Comparison of ENCODE assay signal across 14 cellular contexts in genomic region chr7:22860337-22860736, GRCh38. TPM values are rescaled to one million over a fixed set of nuclear protein-coding genes. Genes with fewer than 3 reads are reported as not detected.
DNase-seq lines count a peak whose midpoint lies in the region; ATAC-seq, FAIRE-seq and TF ChIP-seq lines count a peak whose summit lies in the region.
"Had no signal": no experiment of that assay in that cellular context is flagged by ENCODE, and none has a peak within 500 bp of the region (broad histone marks: within the 10 kb centered on the region; RNA-seq: fewer than 3 reads in every experiment).

No MANE protein-coding gene starts in this region.

- no TSS peak for BruUV-seq in HepG2 (replicated peaks; lab: Mats Ljungman, UMichigan)

- TF ChIP-seq RAD21 in HepG2 (CRISPR knock-in tag; IDR thresholded peaks at IDR 0.05) = no peak

- no peaks in the 10 kb centered on the region for H4K20me1 ChIP-seq in HepG2 (ENCODE audit: insufficient read depth, low read length)

- 100% methylated on average over 2 of the region's 2 CpGs for WGBS in HepG2 (ENCODE audit: low lambda C conversion rate)

- CTCF ChIA-PET in activated CD8-positive, alpha-beta T cell treated with anti-CD3 and anti-CD28 coated beads, Interleukin-2, amount 10 ng/mL, durations not matched to agents 7 days and 5 days (lab: Charles Lee) = interaction anchor here (0.7 to 2.0 kb wide), 23 partner anchors 9 to 413 kb away, joined by 3 to 14 read pairs (median 4); partner anchors contain the start of gene TOMM7
- CTCF ChIA-PET in HepG2 (lab: Yijun Ruan, JAX; ENCODE audit: low intra/inter-chr PET ratio, low total read pairs) = interaction anchor here (1.6 kb wide), 1 partner anchor 134 kb away, joined by 5 read pairs; no protein-coding TSS in a partner anchor

- no peaks in the 10 kb centered on the region for H3K9me3 Mint-ChIP-seq in HFFc6
- H3K9me3 Mint-ChIP-seq in activated CD8-positive, alpha-beta T cell treated with anti-CD3 and anti-CD28 coated beads, Interleukin-2, amount 10 ng/mL, durations not matched to agents 7 days and 5 days (ENCODE audit: insufficient read depth) = no peaks in the 10 kb centered on the region
- H3K9me3 Mint-ChIP-seq in mesothelial cell of epicardium = no peaks in the 10 kb centered on the region
- H3K9me3 Mint-ChIP-seq: CD8-positive, alpha-beta T cell; central memory CD8-positive, alpha-beta T cell had no signal

- TF ChIP-seq POLR2A in HepG2 (IDR thresholded peaks at IDR 0.05; ENCODE audit: insufficient read depth in 1 of 2, low read depth in 2 of 2, low read length in 2 of 2) = peak in 1 of 2 experiments; percentile 39; a peak in 2 of 4 replicates

- H3K9ac ChIP-seq in HepG2 (ENCODE audit: insufficient read depth, low read depth, low read length) = no peak overlapping the region

- peaks cover 2% of the 10 kb centered on the region for H3K79me2 ChIP-seq in HepG2 (ENCODE audit: insufficient read depth, low read length)

- H3K36me3 Mint-ChIP-seq in HFFc6 (ENCODE audit: low read depth) = peaks cover 65% of the 10 kb centered on the region
- peaks cover 55% of the 10 kb centered on the region for H3K36me3 Mint-ChIP-seq in activated CD8-positive, alpha-beta T cell treated with anti-CD3 and anti-CD28 coated beads, Interleukin-2, amount 10 ng/mL, durations not matched to agents 7 days and 5 days (ENCODE audit: low read depth)
- peaks cover 16% of the 10 kb centered on the region for H3K36me3 Mint-ChIP-seq in mesothelial cell of epicardium

- H2AFZ ChIP-seq in HepG2 (ENCODE audit: low read length) = no peak overlapping the region

- peaks cover 85% of the 10 kb centered on the region for H3K4me1 Mint-ChIP-seq in HFFc6 (ENCODE audit: low read depth)
- H3K4me1 Mint-ChIP-seq in activated CD8-positive, alpha-beta T cell treated with anti-CD3 and anti-CD28 coated beads, Interleukin-2, amount 10 ng/mL, durations not matched to agents 7 days and 5 days (ENCODE audit: low read depth) = peaks cover 39% of the 10 kb centered on the region
- peaks cover 6% of the 10 kb centered on the region for H3K4me1 Mint-ChIP-seq in mesothelial cell of epicardium

- TF ChIP-seq EP300 in HepG2 (IDR thresholded peaks at IDR 0.05; ENCODE audit: low read depth in 2 of 2, low read length in 2 of 2) (no peak), HepG2 (CRISPR knock-in tag; IDR thresholded peaks at IDR 0.05; ENCODE audit: borderline replicate concordance) (no peak)

- H3K27me3 ChIP-seq in HepG2 (ENCODE audit: control insufficient read depth in 1 of 2, insufficient read depth in 2 of 2, low read length in 2 of 2) = no peaks in the 10 kb centered on the region
- H3K27me3 ChIP-seq: testis had no signal

- H3K4me1 ChIP-seq in HepG2 (ENCODE audit: insufficient read depth, low read length) = peaks cover 59% of the 10 kb centered on the region
- H3K4me1 ChIP-seq: testis had no signal

- in situ Hi-C loops in HepG2 (cut with HindIII; ENCODE audit: extremely low pct_ligation_motif_present, low pct_unique_long_range_greater_than_20kb) = no loop called here

- H3K36me3 ChIP-seq in HepG2 (replicated peaks in 1 of 2; ENCODE audit: control insufficient read depth in 1 of 2, insufficient read depth in 2 of 2, low read length in 2 of 2) = peaks cover 0 to 4% of the 10 kb centered on the region in 2 experiments; a peak in 2 of 5 replicates

- no peak overlapping the region for H3K4me2 ChIP-seq in HepG2 (ENCODE audit: low read depth, low read length)

- peak overlapping the region; percentile 39 for H3K27ac ChIP-seq in 22Rv1
- peak overlapping the region; percentile 17 for H3K27ac ChIP-seq in HepG2 (ENCODE audit: extremely low read length, insufficient read depth, low read length)
- H3K27ac ChIP-seq: testis had no signal

- FAIRE-seq in HepG2 (lab: Jason Lieb, UNC) = no peak
- FAIRE-seq: GM12891 had no signal

- TF ChIP-seq CTCF in 22Rv1 (IDR thresholded peaks at IDR 0.05) (no peak), HFFc6 (IDR thresholded peaks at IDR 0.05) (no peak), HepG2 (CRISPR knock-in tag; IDR thresholded peaks at IDR 0.05) (no peak), mesothelial cell of epicardium (IDR thresholded peaks at IDR 0.05; ENCODE audit: unreplicated experiment) (no peak)

- H3K27ac Mint-ChIP-seq in HFFc6 (peak overlapping the region; percentile 100), mesothelial cell of epicardium (no peak overlapping the region)
- peak overlapping the region; percentile 6 for H3K27ac Mint-ChIP-seq in activated CD8-positive, alpha-beta T cell treated with anti-CD3 and anti-CD28 coated beads, Interleukin-2, amount 10 ng/mL, durations not matched to agents 7 days and 5 days
- H3K27ac Mint-ChIP-seq: CD8-positive, alpha-beta T cell had no signal

- H3K4me3 ChIP-seq in HepG2 (replicated peaks in 1 of 3; ENCODE audit: insufficient read depth in 1 of 3, low read depth in 2 of 3, low read length in 3 of 3) = no peak overlapping the region
- H3K4me3 ChIP-seq: mucosa of descending colon, testis had no signal

- ATAC-seq in activated CD8-positive, alpha-beta T cell treated with anti-CD3 and anti-CD28 coated beads, Interleukin-2, amount 10 ng/mL, durations not matched to agents 7 days and 5 days = no peak
- ATAC-seq in HepG2 (no peak), GM18519 (IDR thresholded peaks at IDR 0.05; ENCODE audit: low FRiP score, unreplicated experiment) (no peak)
- ATAC-seq: mucosa of descending colon had no signal

- peak overlapping the region; percentile 45 for H3K4me3 Mint-ChIP-seq in HFFc6
- H3K4me3 Mint-ChIP-seq in activated CD8-positive, alpha-beta T cell treated with anti-CD3 and anti-CD28 coated beads, Interleukin-2, amount 10 ng/mL, durations not matched to agents 7 days and 5 days = no peak overlapping the region
- H3K4me3 Mint-ChIP-seq in mesothelial cell of epicardium = no peak overlapping the region
- H3K4me3 Mint-ChIP-seq: CD8-positive, alpha-beta T cell; central memory CD8-positive, alpha-beta T cell had no signal

- intact Hi-C loops in HepG2 (cut with micrococcal nuclease; ENCODE audit: unreplicated experiment) = loop anchor here (10.0 kb wide), 1 partner anchor 296 kb away; no protein-coding TSS in a partner anchor

- peaks cover 20% of the 10 kb centered on the region for H3K27me3 Mint-ChIP-seq in HFFc6 (ENCODE audit: insufficient read depth)
- H3K27me3 Mint-ChIP-seq in activated CD8-positive, alpha-beta T cell treated with anti-CD3 and anti-CD28 coated beads, Interleukin-2, amount 10 ng/mL, durations not matched to agents 7 days and 5 days (ENCODE audit: low read depth) = no peaks in the 10 kb centered on the region
- no peaks in the 10 kb centered on the region for H3K27me3 Mint-ChIP-seq in mesothelial cell of epicardium (ENCODE audit: low read depth)
- H3K27me3 Mint-ChIP-seq: central memory CD8-positive, alpha-beta T cell had no signal

- H3K9me3 ChIP-seq in HepG2 (ENCODE audit: low read length) = no peaks in the 10 kb centered on the region
- H3K9me3 ChIP-seq: mucosa of descending colon, testis had no signal

- POLR2A ChIA-PET in activated CD8-positive, alpha-beta T cell treated with anti-CD3 and anti-CD28 coated beads, Interleukin-2, amount 10 ng/mL, durations not matched to agents 7 days and 5 days (lab: Charles Lee) = interaction anchor here (0.9 kb wide), 1 partner anchor 152 kb away, joined by 3 read pairs; no protein-coding TSS in a partner anchor
- POLR2A ChIA-PET in HepG2 (lab: Yijun Ruan, JAX) = no interaction called here

- DNase-seq in HFFc6 (no peak), HepG2 (ENCODE audit: low spot score) (no peak), NCI-H345 (lab: John Stamatoyannopoulos, UW) (no peak), mesothelial cell of epicardium (ENCODE audit: low spot score in 2 of 2, unreplicated experiment in 2 of 2) (no peak), glomerular visceral epithelial cell (ENCODE audit: extremely low spot score) (no peak)
- DNase-seq in activated CD8-positive, alpha-beta T cell treated with anti-CD3 and anti-CD28 coated beads, Interleukin-2, amount 10 ng/mL, durations not matched to agents 7 days and 5 days = no peak
- DNase-seq: NCI-H1105 had no signal

TF ChIP-seq in HepG2, 621 proteins besides CTCF, POLR2A, EP300 and RAD21 (continues in another document):
- 0 out of 2 replicates have a peak, but pooled peaks have one; percentile 1 for TF ChIP-seq POLR2AphosphoS5 (IDR thresholded peaks at IDR 0.05; ENCODE audit: low read depth, low read length)

RNA-seq across cellular contexts. Expression of gene TOMM7, which starts 37.7 kb away (rescaled TPM):
- total RNA-seq in HFFc6 (2021; fragmentation: NEBNext Ultra II Directional; extraction: Animal tissue kit (Norgen Biotek cat#: 25700)) = 100 to 1,000 TPM; 234 to 372 (median 324) TPM
- 100 to 1,000 TPM; 206 to 208 TPM for total RNA-seq in activated CD8-positive, alpha-beta T cell treated with anti-CD3 and anti-CD28 coated beads, Interleukin-2, amount 10 ng/mL, durations not matched to agents 7 days and 5 days
- 251 and 352 TPM in 2 replicates for total RNA-seq in HepG2 (2016; rRNA removed; fragmentation: Illumina TruSeq; extraction: Trizol)
- 240 and 298 TPM in 2 replicates for total RNA-seq in HepG2 (2016; cell fraction: cytosol; rRNA removed; fragmentation: Illumina TruSeq; extraction: Trizol; ENCODE audit: low read depth)
- 254 and 324 TPM in 2 replicates for total RNA-seq in HepG2 (2016; cell fraction: insoluble cytoplasmic fraction; rRNA removed; fragmentation: Illumina TruSeq; extraction: Trizol)
- total RNA-seq in HepG2 (2016; cell fraction: membrane; rRNA removed; fragmentation: Illumina TruSeq; extraction: Trizol) = 330 and 358 TPM in 2 replicates
- 87.9 and 93.9 TPM in 2 replicates for total RNA-seq in HepG2 (2016; cell fraction: nucleus; rRNA removed; fragmentation: Illumina TruSeq; extraction: Trizol)
- polyA plus RNA-seq in HepG2 (2011; rRNA removed) = 328 and 369 TPM in 2 replicates
- 127 and 129 TPM in 2 replicates for polyA plus RNA-seq in HepG2 (2011; cell fraction: cytosol; rRNA removed)
- polyA plus RNA-seq in HepG2 (2011; cell fraction: nucleus; rRNA removed) = 34.6 and 47.7 TPM in 2 replicates
- polyA plus RNA-seq in HepG2 (2012) = 309 and 319 TPM in 2 replicates
- polyA plus RNA-seq in HepG2 (2016; cell fraction: cytosol; fragmentation: Illumina TruSeq; extraction: Trizol; ENCODE audit: low read depth) = 336 and 479 TPM in 2 replicates
- polyA plus RNA-seq in HepG2 (2016; cell fraction: insoluble cytoplasmic fraction; fragmentation: Illumina TruSeq; extraction: Trizol; ENCODE audit: low read depth) = 318 and 360 TPM in 2 replicates
- 372 and 511 TPM in 2 replicates for polyA plus RNA-seq in HepG2 (2016; cell fraction: membrane; fragmentation: Illumina TruSeq; extraction: Trizol; ENCODE audit: low read depth)
- 176 and 184 TPM in 2 replicates for polyA plus RNA-seq in HepG2 (2016; cell fraction: nucleus; fragmentation: Illumina TruSeq; extraction: Trizol; ENCODE audit: insufficient read depth, low read depth)
- polyA minus RNA-seq in HepG2 (2011; rRNA and poly(A)+ RNA removed; ENCODE audit: low replicate concordance) = 115 and 385 TPM in 2 replicates
- 16.5 and 34.8 TPM in 2 replicates for polyA minus RNA-seq in HepG2 (2011; cell fraction: cytosol; rRNA and poly(A)+ RNA removed)
- polyA minus RNA-seq in HepG2 (2011; cell fraction: nucleus; rRNA and poly(A)+ RNA removed) = 30.5 and 32.2 TPM in 2 replicates
- total RNA-seq in mesothelial cell of epicardium = 161 to 179 TPM (median 176 TPM) in 3 replicates
